8 cellular contexts compared by ENCODE assay signal in the genomic region with DNA sequence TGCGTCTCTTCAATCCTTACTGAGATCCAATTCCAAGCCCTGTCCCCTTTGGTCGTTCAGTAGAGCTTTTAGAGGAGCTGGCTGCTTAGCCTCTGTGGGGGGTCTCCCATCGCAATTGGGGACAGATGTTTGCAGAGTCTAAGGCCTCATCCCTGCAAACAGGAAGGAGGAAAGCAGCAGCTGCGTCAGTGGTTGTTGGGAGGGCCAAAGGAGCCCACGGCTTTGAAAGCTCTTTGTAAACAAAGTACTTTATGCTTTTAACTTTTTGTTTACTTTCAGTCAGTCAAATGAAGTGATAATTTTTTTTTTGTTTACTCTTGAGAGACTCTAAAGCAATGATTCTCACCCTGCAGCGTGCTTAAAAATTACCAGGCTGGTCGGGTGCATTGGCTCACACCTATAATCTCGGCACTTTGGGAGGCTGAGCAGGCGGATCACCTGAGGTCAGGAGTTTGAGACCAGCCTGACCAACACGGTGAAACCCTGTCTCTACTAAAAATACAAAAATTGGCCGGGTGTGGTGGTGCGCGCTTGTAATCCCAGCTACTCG. TPM values are rescaled to one million over a fixed set of nuclear protein-coding genes. Genes with fewer than 3 reads are reported as not detected.
DNase-seq lines count a peak whose midpoint lies in the region; TF ChIP-seq lines count a peak whose summit lies in the region.

No MANE protein-coding gene starts in this region.

- H3K36me3 ChIP-seq in ovary (no peaks in the 10 kb centered on the region), OCI-LY7 (ENCODE audit: insufficient read depth, low read length) (no peaks in the 10 kb centered on the region)

- TF ChIP-seq CTCF in ovary (IDR thresholded peaks at IDR 0.05) (no peak), OCI-LY7 (conservative IDR thresholded peaks at IDR 0.05; ENCODE audit: low read length) (no peak)

- intact Hi-C loops in ovary (cut with DNase I) (loop anchor here (2.0 to 10.0 kb wide), 5 partner anchors 44 to 348 kb away; no protein-coding TSS in a partner anchor), head of caudate nucleus (cut with DNase I) (no loop called here), OCI-LY7 (cut with micrococcal nuclease; ENCODE audit: unreplicated experiment) (loop anchor here (10.0 kb wide), 2 partner anchors 348 to 748 kb away; no protein-coding TSS in a partner anchor)

- no peaks in the 10 kb centered on the region for H4K20me1 ChIP-seq in OCI-LY7 (ENCODE audit: insufficient read depth, low read length)

- CTCF ChIA-PET in OCI-LY7 (lab: Charles Lee; ENCODE audit: unreplicated experiment), result interaction anchor here (0.6 to 1.4 kb wide), 4 partner anchors 10 to 451 kb away, joined by 3 to 4 read pairs (median 3); no protein-coding TSS in a partner anchor

- WGBS in ovary, 3 donors, result 26 to 45% (median 26%) methylated on average over 14 of the region's 14 CpGs

- no peaks in the 10 kb centered on the region for H3K79me2 ChIP-seq in OCI-LY7 (ENCODE audit: insufficient read depth, low read depth, low read length)

- no peak for TF ChIP-seq EP300 in ovary (IDR thresholded peaks at IDR 0.05)

- H3K27me3 ChIP-seq in ovary, result no peaks in the 10 kb centered on the region

- H3K9me2 ChIP-seq in OCI-LY7 (ENCODE audit: insufficient read depth, low read length), result no peaks in the 10 kb centered on the region

- no peak overlapping the region for H2AFZ ChIP-seq in OCI-LY7 (ENCODE audit: low read length)

- H3K4me2 ChIP-seq in OCI-LY7 (ENCODE audit: low read length), result no peak overlapping the region

- POLR2A ChIA-PET in OCI-LY7 (lab: Charles Lee), result interaction anchor here (0.9 kb wide), 1 partner anchor 98 kb away, joined by 3 read pairs; no protein-coding TSS in a partner anchor

- H3K4me1 ChIP-seq in ovary (ENCODE audit: insufficient read depth), result peaks cover 22% of the 10 kb centered on the region
- H3K4me1 ChIP-seq in OCI-LY7 (ENCODE audit: insufficient read depth, low read length, poor library complexity, severe bottlenecking), result no peaks in the 10 kb centered on the region

- H3K4me3 ChIP-seq in ovary, result no peak overlapping the region
- no peak overlapping the region for H3K4me3 ChIP-seq in OCI-LY7 (ENCODE audit: low read depth, low read length, poor library complexity, severe bottlenecking)

- H3K27ac ChIP-seq in cingulate gyrus (ENCODE audit: low read depth, low read length) (peak overlapping the region; percentile 4), ovary (peak overlapping the region; percentile 68 to 74), OCI-LY7 (ENCODE audit: low read depth, low read length, poor library complexity, severe bottlenecking) (no peak overlapping the region)

- no peaks in the 10 kb centered on the region for H3K9me3 ChIP-seq in ovary
- no peaks in the 10 kb centered on the region for H3K9me3 ChIP-seq in OCI-LY7 (ENCODE audit: low read length)

- DNase-seq in DMS153 treated with DMSO at 0.1 percent for 48 hours (lab: John Stamatoyannopoulos, UW; ENCODE audit: unreplicated experiment), result peak; percentile 63
- peak; percentile 76 for DNase-seq in NCI-H1417 treated with DMSO at 0.1 percent for 48 hours (lab: John Stamatoyannopoulos, UW)
- DNase-seq in ovary, result peak in 4 of 5 donors; percentile 60 to 69 (median 62)
- DNase-seq in head of caudate nucleus, result no peak
- no peak for DNase-seq in OCI-LY7 (ENCODE audit: low spot score)
- DNase-seq in NCI-H226, result no peak
- DNase-seq in activated naive CD4-positive, alpha-beta T cell (lab: John Stamatoyannopoulos, UW), result no peak

- no TSS peak for BruUV-seq in OCI-LY7 (replicated peaks; lab: Mats Ljungman, UMichigan)

- TF ChIP-seq POLR2A in ovary (IDR thresholded peaks at IDR 0.05), result no peak

RNA-seq across cellular contexts. Expression of a gene that starts 49.4 kb away (rescaled TPM):
- 100 to 1,000 TPM; 219 to 723 (median 335) TPM for total RNA-seq in ovary
- 100 to 1,000 TPM; 104 to 228 TPM for polyA plus RNA-seq in ovary
- 3.5 TPM in 2 replicates for total RNA-seq in OCI-LY7 (2014; rRNA removed; shearing (Covaris generic))
- total RNA-seq in OCI-LY7 (2022), result 7.3 and 8.4 TPM in 2 replicates

Comparison
In these comparisons a context has a peak if more than half of its experiments do, and no peak if none do; other contexts are left out.
1. DNase-seq: peak in DMS153 treated with DMSO at 0.1 percent for 48 hours (single experiment), NCI-H1417 treated with DMSO at 0.1 percent for 48 hours (single experiment) and ovary (4 of 5); none in head of caudate nucleus (0 of 42), OCI-LY7 (single experiment), NCI-H226 (single experiment) and activated naive CD4-positive, alpha-beta T cell (0 of 4).
2. RNA of a gene that starts 49.4 kb away (total RNA-seq): 219 to 723 TPM in ovary; 3.5 to 8.4 TPM in OCI-LY7; every median in the first group is over 10 times any median in the second.